In the genomic region with DNA sequence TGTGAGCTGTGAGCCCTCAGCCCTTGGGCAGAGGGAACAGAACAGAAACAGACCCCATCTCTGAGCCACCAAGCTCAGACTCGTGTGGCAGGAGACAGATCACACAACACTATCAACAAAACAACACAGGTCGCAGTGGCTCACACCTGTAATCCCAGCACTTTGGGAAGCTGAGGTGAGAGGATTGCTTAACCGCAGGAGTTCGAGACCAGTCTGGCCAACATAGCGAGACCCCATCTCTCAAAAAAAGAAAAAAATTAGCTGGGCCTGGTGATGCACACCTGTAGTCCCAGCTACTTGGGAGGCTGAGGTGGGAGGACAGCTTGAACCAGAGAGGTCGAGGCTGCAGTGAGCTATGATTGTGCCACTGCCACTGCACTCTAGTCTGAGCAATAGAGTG, we compare ENCODE assay signal across 17 cellular contexts. TPM values are rescaled to one million over a fixed set of nuclear protein-coding genes. Genes with fewer than 3 reads are reported as not detected.
A peak's percentile ranks its signal among the peaks of the same experiment; 100 is the strongest.
DNase-seq lines count a peak whose midpoint lies in the region; ATAC-seq and TF ChIP-seq lines count a peak whose summit lies in the region.
"Had no signal": no experiment of that assay in that cellular context is flagged by ENCODE, and none has a peak within 500 bp of the region (broad histone marks: within the 10 kb centered on the region; RNA-seq: fewer than 3 reads in every experiment).

No MANE protein-coding gene starts in this region.

- no peak overlapping the region for H2AK5ac ChIP-seq in mesendoderm (ENCODE audit: low read length)

- intact Hi-C loops in esophagus squamous epithelium (cut with DNase I), result no loop called here

- H3K9me3 ChIP-seq in osteoblast (ENCODE audit: low read depth, low read length), result no peaks in the 10 kb centered on the region
- H3K9me3 ChIP-seq in esophagus squamous epithelium, result no peaks in the 10 kb centered on the region
- H3K9me3 ChIP-seq: Caco-2 had no signal

- ATAC-seq in WTC11, result no peak
- ATAC-seq: GM12878 had no signal

- TF ChIP-seq CTCF in WTC11 (IDR thresholded peaks at IDR 0.05) (no peak), osteoblast (IDR thresholded peaks at IDR 0.05; ENCODE audit: extremely low read depth, low read depth, low read length) (no peak), esophagus squamous epithelium (IDR thresholded peaks at IDR 0.05) (no peak)

- CTCF ChIA-PET in WTC11 (lab: Charles Lee), result interaction anchor here (1.0 to 1.3 kb wide), 2 partner anchors 25 to 56 kb away, joined by 4 read pairs; no protein-coding TSS in a partner anchor

- DNase-seq in T-helper 2 cell treated with Interferon-gamma antibody and Interleukin-4, amounts not matched to agents 5 μg/mL and 100 μg/mL, for 36 hours (ENCODE audit: low spot score), result no peak
- DNase-seq in T-helper 2 cell (no peak), WTC11 (ENCODE audit: low spot score) (no peak), immature natural killer cell (no peak), osteoblast (ENCODE audit: insufficient read length, low spot score, missing footprints) (peak; percentile 3), esophagus squamous epithelium (lab: John Stamatoyannopoulos, UW) (no peak), mesendoderm (no peak), hepatic stellate cell (ENCODE audit: low spot score) (no peak)
- DNase-seq: Caco-2, H9, NCI-H1436, NCI-H2029 treated with DMSO at 0.1 percent for 48 hours, NCI-H510A treated with DMSO at 0.1 percent for 48 hours had no signal

- H3K27me3 ChIP-seq in osteoblast (ENCODE audit: insufficient read depth, low read length), result no peaks in the 10 kb centered on the region
- H3K27me3 ChIP-seq in esophagus squamous epithelium, result no peaks in the 10 kb centered on the region
- H3K27me3 ChIP-seq in mesendoderm (ENCODE audit: insufficient read depth, low read length, poor library complexity), result no peaks in the 10 kb centered on the region

- POLR2A ChIA-PET in WTC11 (lab: Charles Lee), result no interaction called here

- H3K9me3 Mint-ChIP-seq in T-helper 2 cell treated with Interferon-gamma antibody and Interleukin-4, amounts not matched to agents 5 μg/mL and 100 μg/mL, for 36 hours, result no peaks in the 10 kb centered on the region
- no peaks in the 10 kb centered on the region for H3K9me3 Mint-ChIP-seq in WTC11
- H3K9me3 Mint-ChIP-seq in immature natural killer cell, result no peaks in the 10 kb centered on the region
- H3K9me3 Mint-ChIP-seq: H9, IgD-negative memory B cell had no signal

- H3K4me3 ChIP-seq in osteoblast (ENCODE audit: insufficient read depth, low read length) (no peak overlapping the region), esophagus squamous epithelium (no peak overlapping the region), mesendoderm (ENCODE audit: low read length) (no peak overlapping the region)
- H3K4me3 ChIP-seq: GM12878 had no signal

- H3K27ac ChIP-seq in osteoblast (ENCODE audit: low read depth, low read length) (no peak overlapping the region), esophagus squamous epithelium (no peak overlapping the region), mesendoderm (ENCODE audit: low read depth, low read length) (no peak overlapping the region)
- H3K27ac ChIP-seq: 22Rv1 had no signal

- no peak overlapping the region for H3K4ac ChIP-seq in mesendoderm (ENCODE audit: low read depth, low read length)

- H3K36me3 Mint-ChIP-seq in T-helper 2 cell treated with Interferon-gamma antibody and Interleukin-4, amounts not matched to agents 5 μg/mL and 100 μg/mL, for 36 hours (ENCODE audit: low read depth), result peaks cover 30% of the 10 kb centered on the region
- H3K36me3 Mint-ChIP-seq in WTC11, result no peaks in the 10 kb centered on the region
- peaks cover 0 to 3% (median 0%) of the 10 kb centered on the region in 3 donors for H3K36me3 Mint-ChIP-seq in immature natural killer cell
- H3K36me3 Mint-ChIP-seq: IgD-negative memory B cell had no signal

- no peak for TF ChIP-seq POLR2A in esophagus squamous epithelium (IDR thresholded peaks at IDR 0.05)

- H3K36me3 ChIP-seq in osteoblast (ENCODE audit: insufficient read depth, low read length), result no peaks in the 10 kb centered on the region
- H3K36me3 ChIP-seq in esophagus squamous epithelium, result no peaks in the 10 kb centered on the region
- H3K36me3 ChIP-seq in mesendoderm (ENCODE audit: control insufficient read depth, insufficient read depth, low read length), result no peaks in the 10 kb centered on the region

- H3K79me1 ChIP-seq in mesendoderm (ENCODE audit: low read length), result no peaks in the 10 kb centered on the region

- H3K9ac ChIP-seq in mesendoderm (ENCODE audit: low read length), result no peak overlapping the region

- peaks cover 19% of the 10 kb centered on the region for H3K4me1 Mint-ChIP-seq in T-helper 2 cell treated with Interferon-gamma antibody and Interleukin-4, amounts not matched to agents 5 μg/mL and 100 μg/mL, for 36 hours (ENCODE audit: low read depth)
- H3K4me1 Mint-ChIP-seq in WTC11 (peaks cover 17% of the 10 kb centered on the region), immature natural killer cell (peaks cover 28 to 41% of the 10 kb centered on the region in 2 donors)

- H3K56ac ChIP-seq in mesendoderm (ENCODE audit: low read length), result no peak overlapping the region

- no peak overlapping the region for H3K18ac ChIP-seq in mesendoderm (ENCODE audit: low read length)

- H3K4me2 ChIP-seq in osteoblast (ENCODE audit: insufficient read depth, low read length) (no peak overlapping the region), mesendoderm (ENCODE audit: low read length) (no peak overlapping the region)

- H4K5ac ChIP-seq in mesendoderm (ENCODE audit: low read length), result no peak overlapping the region

- no peak overlapping the region for H4K8ac ChIP-seq in mesendoderm (ENCODE audit: low read depth, low read length)

- H2BK5ac ChIP-seq in mesendoderm (ENCODE audit: low read length), result no peak overlapping the region

- no peaks in the 10 kb centered on the region for H3K4me1 ChIP-seq in osteoblast (ENCODE audit: insufficient read depth, low read length)
- H3K4me1 ChIP-seq in esophagus squamous epithelium, result peaks cover 0 to 8% (median 5%) of the 10 kb centered on the region in 3 donors
- no peaks in the 10 kb centered on the region for H3K4me1 ChIP-seq in mesendoderm (ENCODE audit: control insufficient read depth, low read depth, low read length)
- H3K4me1 ChIP-seq: Caco-2 had no signal

- H2BK120ac ChIP-seq in mesendoderm (ENCODE audit: low read depth, low read length), result no peak overlapping the region

- WGBS in esophagus squamous epithelium, 2 donors, result 87 to 93% methylated on average over 3 to 6 of the region's 6 CpGs
- WGBS in mesendoderm (ENCODE audit: extremely low coverage, insufficient coverage, low lambda C conversion rate), result no CpG with 5 or more reads among the region's 6 CpGs

- H3K27ac Mint-ChIP-seq in T-helper 2 cell treated with Interferon-gamma antibody and Interleukin-4, amounts not matched to agents 5 μg/mL and 100 μg/mL, for 36 hours, result peak overlapping the region; percentile 67
- H3K27ac Mint-ChIP-seq in WTC11 (no peak overlapping the region; the same call in 1 of the 2 replicates), immature natural killer cell (peak overlapping the region; percentile 13 to 79 (median 72))
- H3K27ac Mint-ChIP-seq: IgD-negative memory B cell had no signal

- H3K23ac ChIP-seq in mesendoderm (ENCODE audit: low read length), result no peak overlapping the region

- no peak overlapping the region for H3K4me3 Mint-ChIP-seq in T-helper 2 cell treated with Interferon-gamma antibody and Interleukin-4, amounts not matched to agents 5 μg/mL and 100 μg/mL, for 36 hours
- no peak overlapping the region for H3K4me3 Mint-ChIP-seq in WTC11
- H3K4me3 Mint-ChIP-seq in immature natural killer cell, result no peak overlapping the region
- H3K4me3 Mint-ChIP-seq: H9, IgD-negative memory B cell had no signal

- H3K27me3 Mint-ChIP-seq in T-helper 2 cell treated with Interferon-gamma antibody and Interleukin-4, amounts not matched to agents 5 μg/mL and 100 μg/mL, for 36 hours (ENCODE audit: low read depth), result no peaks in the 10 kb centered on the region
- H3K27me3 Mint-ChIP-seq in WTC11 (ENCODE audit: low read depth) (no peaks in the 10 kb centered on the region), immature natural killer cell (ENCODE audit: low read depth in 3 of 3) (peaks cover 0 to 2% (median 1%) of the 10 kb centered on the region in 3 donors)
- H3K27me3 Mint-ChIP-seq: IgD-negative memory B cell had no signal

- H2AFZ ChIP-seq in osteoblast (ENCODE audit: low read length), result no peak overlapping the region

- H3K79me2 ChIP-seq in osteoblast (ENCODE audit: insufficient read depth, low read length) (no peaks in the 10 kb centered on the region), mesendoderm (ENCODE audit: control insufficient read depth, insufficient read depth, low read length) (no peaks in the 10 kb centered on the region)

- no peak overlapping the region for H2BK15ac ChIP-seq in mesendoderm (replicated peaks; ENCODE audit: low read depth)

- no peaks in the 10 kb centered on the region for H4K20me1 ChIP-seq in osteoblast (ENCODE audit: insufficient read depth, low read length)

TF ChIP-seq in WTC11, 78 proteins besides CTCF, POLR2A, EP300 and RAD21:
- no peak for TF ChIP-seq GABPB1 (CRISPR knock-in tag; IDR thresholded peaks at IDR 0.05)
- no peak for TF ChIP-seq ESRRA (CRISPR knock-in tag; IDR thresholded peaks at IDR 0.05; ENCODE audit: borderline replicate concordance)
- peak; percentile 78 for TF ChIP-seq ZNF121 (CRISPR knock-in tag; IDR thresholded peaks at IDR 0.05)
- TF ChIP-seq CREM (CRISPR knock-in tag; IDR thresholded peaks at IDR 0.05), result no peak

RNA-seq across cellular contexts. Expression of a gene that starts 5.5 kb away (rescaled TPM):
- total RNA-seq in WTC11 (2021), result 138 to 187 TPM (median 182 TPM) in 3 replicates
- 1 to 10 TPM in 2 of 3 donors, under 1 TPM in 1; 0.81 to 4.7 (median 2.1) TPM for polyA plus RNA-seq in immature natural killer cell
- 18.0 and 19.5 TPM in 2 replicates for total RNA-seq in osteoblast
- 1 to 10 TPM in 2 of 4 donors, under 1 TPM in 2; 0.40 to 3.6 (median 1.9) TPM for total RNA-seq in esophagus squamous epithelium
- 85.6 TPM for polyA plus RNA-seq in mesendoderm (2013, experiment 1 of 2)
- 82.1 TPM for polyA plus RNA-seq in mesendoderm (2013, experiment 2 of 2)
- polyA plus RNA-seq: IgD-negative memory B cell had no signal

RNA-seq across cellular contexts. Expression of a gene that starts 10.5 kb away (rescaled TPM):
- total RNA-seq in WTC11 (2021) (2.3 to 2.4 TPM (median 2.3 TPM) in 3 replicates), osteoblast (under 0.01 TPM in 1 of 2 replicates, not detected in the other), esophagus squamous epithelium (1 to 10 TPM; 1.3 to 4.2 (median 2.8) TPM)
- polyA plus RNA-seq in immature natural killer cell, result 100 to 1,000 TPM; 231 to 632 (median 323) TPM
- 1.1 TPM for polyA plus RNA-seq in mesendoderm (2013, experiment 1 of 2)
- polyA plus RNA-seq in mesendoderm (2013, experiment 2 of 2), result 0.87 TPM
- total RNA-seq: Caco-2 had no signal
- polyA plus RNA-seq: BJ had no signal
